ENCODE assay signal across 1 cellular context in the genomic region with DNA sequence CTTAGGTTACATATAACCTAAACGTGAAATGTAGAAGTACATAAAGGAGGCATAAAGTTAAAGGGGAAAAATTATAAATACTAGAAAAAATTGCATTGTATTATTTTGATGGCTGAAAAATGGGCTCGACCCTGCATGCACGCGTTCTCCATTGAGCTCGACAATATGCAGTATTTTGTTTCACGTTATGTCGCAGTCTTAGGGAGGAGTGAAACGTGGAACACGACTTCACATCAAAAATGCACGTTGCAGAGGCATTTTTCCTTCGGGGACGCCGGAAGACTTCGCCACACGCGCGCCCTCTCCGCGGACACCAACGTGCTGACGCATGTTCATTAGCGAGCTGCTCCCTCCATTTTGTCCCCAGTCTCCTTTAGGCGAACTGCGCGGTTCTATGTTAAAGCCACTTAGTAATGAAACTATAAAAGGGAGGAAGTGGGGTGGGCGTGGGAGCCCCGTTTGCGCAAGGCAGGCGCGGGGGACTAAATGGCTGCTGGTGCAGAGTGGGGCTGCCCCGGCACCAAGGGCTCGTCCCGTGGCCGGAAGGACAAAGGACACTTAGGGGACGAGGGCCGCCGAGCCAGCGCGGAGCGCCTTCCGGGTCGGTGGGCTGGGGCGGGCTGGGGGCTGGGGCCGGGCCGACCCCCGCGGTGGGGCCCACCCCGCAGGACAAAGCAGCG.
A peak's percentile ranks its signal among the peaks of the same experiment; 100 is the strongest.
TF ChIP-seq lines count a peak whose summit lies in the region.

No MANE protein-coding gene starts in this region.

TF ChIP-seq in H1, 55 proteins besides CTCF, POLR2A, EP300 and RAD21:
- no peak for TF ChIP-seq RFX5 (IDR thresholded peaks at IDR 0.05; ENCODE audit: borderline replicate concordance, low read depth, low read length)
- no peak for TF ChIP-seq SUZ12 (IDR thresholded peaks at IDR 0.05; ENCODE audit: low read length)
- TF ChIP-seq HDAC6 (IDR thresholded peaks at IDR 0.05; ENCODE audit: low read depth, low read length), result no peak
- no peak for TF ChIP-seq SAP30 (IDR thresholded peaks at IDR 0.05; ENCODE audit: insufficient read depth, insufficient replicate concordance, low read length)
- no peak for TF ChIP-seq RNF2 (IDR thresholded peaks at IDR 0.05; ENCODE audit: borderline replicate concordance, low read depth, low read length, missing control alignments, poor library complexity, severe bottlenecking)
- TF ChIP-seq TCF12 (IDR thresholded peaks at IDR 0.05; ENCODE audit: low read depth, low read length), result no peak
- no peak for TF ChIP-seq RXRA (IDR thresholded peaks at IDR 0.05; ENCODE audit: insufficient read depth, low read depth, low read length)
- TF ChIP-seq TEAD4 (IDR thresholded peaks at IDR 0.05; ENCODE audit: low read depth, low read length), result 0 out of 2 replicates have a peak, but pooled peaks have one; percentile 41
- TF ChIP-seq CHD2 (IDR thresholded peaks at IDR 0.05; ENCODE audit: low read length), result no peak
- TF ChIP-seq JUND (IDR thresholded peaks at IDR 0.05; ENCODE audit: low read length), result 0 out of 2 replicates have a peak, but pooled peaks have one; percentile 11
- no peak for TF ChIP-seq SP2 (IDR thresholded peaks at IDR 0.05; ENCODE audit: low read length)
- no peak for TF ChIP-seq SP1 (IDR thresholded peaks at IDR 0.05; ENCODE audit: low read depth, low read length)
- TF ChIP-seq CBX8 (IDR thresholded peaks at IDR 0.05; ENCODE audit: borderline replicate concordance, low read depth, low read length), result no peak
- peak; percentile 56 for TF ChIP-seq TAF7 (optimal IDR thresholded peaks at IDR 0.05; ENCODE audit: borderline replicate concordance, low read depth, low read length)
- no peak; the same call in 1 of the 2 replicates for TF ChIP-seq SP4 (IDR thresholded peaks at IDR 0.05; ENCODE audit: low read length)
- TF ChIP-seq RBBP5 (IDR thresholded peaks at IDR 0.05; ENCODE audit: borderline replicate concordance, low read depth, low read length), result no peak; the same call in 1 of the 2 replicates
- no peak for TF ChIP-seq CTBP2 (IDR thresholded peaks at IDR 0.05; ENCODE audit: borderline replicate concordance, insufficient read depth, insufficient read length, low read length)
- peak; percentile 29; the same call in 1 of the 2 replicates for TF ChIP-seq CHD1 (IDR thresholded peaks at IDR 0.05; ENCODE audit: low read depth, low read length)
- TF ChIP-seq EZH2 (IDR thresholded peaks at IDR 0.05; ENCODE audit: low read depth, low read length, severe bottlenecking), result no peak
- TF ChIP-seq CEBPB (IDR thresholded peaks at IDR 0.05; ENCODE audit: low read depth, low read length), result 0 out of 2 replicates have a peak, but pooled peaks have one; percentile 40
- no peak for TF ChIP-seq BRCA1 (IDR thresholded peaks at IDR 0.05; ENCODE audit: low read depth, low read length)
- TF ChIP-seq CREB1 (IDR thresholded peaks at IDR 0.05), result peak; percentile 54
- TF ChIP-seq TAF1 (IDR thresholded peaks at IDR 0.05; ENCODE audit: low read depth, low read length), result no peak
- TF ChIP-seq SIX5 (IDR thresholded peaks at IDR 0.05; ENCODE audit: low read depth, low read length), result no peak
- TF ChIP-seq, protein P1, sequence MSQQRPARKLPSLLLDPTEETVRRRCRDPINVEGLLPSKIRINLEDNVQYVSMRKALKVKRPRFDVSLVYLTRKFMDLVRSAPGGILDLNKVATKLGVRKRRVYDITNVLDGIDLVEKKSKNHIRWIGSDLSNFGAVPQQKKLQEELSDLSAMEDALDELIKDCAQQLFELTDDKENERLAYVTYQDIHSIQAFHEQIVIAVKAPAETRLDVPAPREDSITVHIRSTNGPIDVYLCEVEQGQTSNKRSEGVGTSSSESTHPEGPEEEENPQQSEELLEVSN (IDR thresholded peaks at IDR 0.05), result peak; percentile 88
- TF ChIP-seq SIRT6 (IDR thresholded peaks at IDR 0.05; ENCODE audit: low read length), result no peak
- peak in 1 of 2 experiments; percentile 65; a peak in 1 of 4 replicates for TF ChIP-seq HDAC2 (IDR thresholded peaks at IDR 0.05; ENCODE audit: borderline replicate concordance in 1 of 2, low read depth in 2 of 2, low read length in 2 of 2)
- TF ChIP-seq, protein P2, sequence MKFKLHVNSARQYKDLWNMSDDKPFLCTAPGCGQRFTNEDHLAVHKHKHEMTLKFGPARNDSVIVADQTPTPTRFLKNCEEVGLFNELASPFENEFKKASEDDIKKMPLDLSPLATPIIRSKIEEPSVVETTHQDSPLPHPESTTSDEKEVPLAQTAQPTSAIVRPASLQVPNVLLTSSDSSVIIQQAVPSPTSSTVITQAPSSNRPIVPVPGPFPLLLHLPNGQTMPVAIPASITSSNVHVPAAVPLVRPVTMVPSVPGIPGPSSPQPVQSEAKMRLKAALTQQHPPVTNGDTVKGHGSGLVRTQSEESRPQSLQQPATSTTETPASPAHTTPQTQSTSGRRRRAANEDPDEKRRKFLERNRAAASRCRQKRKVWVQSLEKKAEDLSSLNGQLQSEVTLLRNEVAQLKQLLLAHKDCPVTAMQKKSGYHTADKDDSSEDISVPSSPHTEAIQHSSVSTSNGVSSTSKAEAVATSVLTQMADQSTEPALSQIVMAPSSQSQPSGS (IDR thresholded peaks at IDR 0.05; ENCODE audit: low read length), result peak; percentile 16; the same call in 1 of the 2 replicates
- TF ChIP-seq FOSL1 (IDR thresholded peaks at IDR 0.05; ENCODE audit: insufficient read depth, low read depth, low read length), result no peak
- TF ChIP-seq YY1 (IDR thresholded peaks at IDR 0.05; ENCODE audit: low read depth, low read length), result peak; percentile 89
- TF ChIP-seq SIN3A (conservative IDR thresholded peaks at IDR 0.05 in 1 of 2, IDR thresholded peaks at IDR 0.05 in 1 of 2; ENCODE audit: low read depth in 1 of 2, low read length in 2 of 2), result 0 out of 4 replicates have a peak, but pooled peaks of 1 of the 2 experiments have one; percentile 4
- TF ChIP-seq PHF8 (conservative IDR thresholded peaks at IDR 0.05; ENCODE audit: low read depth, low read length), result peak; percentile 81
- TF ChIP-seq JUN (IDR thresholded peaks at IDR 0.05; ENCODE audit: low read depth, low read length), result no peak
- TF ChIP-seq, protein P3, sequence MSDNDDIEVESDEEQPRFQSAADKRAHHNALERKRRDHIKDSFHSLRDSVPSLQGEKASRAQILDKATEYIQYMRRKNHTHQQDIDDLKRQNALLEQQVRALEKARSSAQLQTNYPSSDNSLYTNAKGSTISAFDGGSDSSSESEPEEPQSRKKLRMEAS (IDR thresholded peaks at IDR 0.05), result peak; percentile 89
- TF ChIP-seq ZNF274 (IDR thresholded peaks at IDR 0.05; ENCODE audit: borderline replicate concordance, extremely low read depth, low read length), result no peak
- no peak for TF ChIP-seq EGR1 (IDR thresholded peaks at IDR 0.05; ENCODE audit: borderline replicate concordance, low read depth, low read length)
- no peak for TF ChIP-seq NANOG (IDR thresholded peaks at IDR 0.05; ENCODE audit: insufficient read depth, low read depth, low read length, poor library complexity, severe bottlenecking)
- TF ChIP-seq, protein P4, sequence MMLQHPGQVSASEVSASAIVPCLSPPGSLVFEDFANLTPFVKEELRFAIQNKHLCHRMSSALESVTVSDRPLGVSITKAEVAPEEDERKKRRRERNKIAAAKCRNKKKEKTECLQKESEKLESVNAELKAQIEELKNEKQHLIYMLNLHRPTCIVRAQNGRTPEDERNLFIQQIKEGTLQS (IDR thresholded peaks at IDR 0.05; ENCODE audit: insufficient read depth, low read depth, low read length), result no peak
- TF ChIP-seq, protein P5, sequence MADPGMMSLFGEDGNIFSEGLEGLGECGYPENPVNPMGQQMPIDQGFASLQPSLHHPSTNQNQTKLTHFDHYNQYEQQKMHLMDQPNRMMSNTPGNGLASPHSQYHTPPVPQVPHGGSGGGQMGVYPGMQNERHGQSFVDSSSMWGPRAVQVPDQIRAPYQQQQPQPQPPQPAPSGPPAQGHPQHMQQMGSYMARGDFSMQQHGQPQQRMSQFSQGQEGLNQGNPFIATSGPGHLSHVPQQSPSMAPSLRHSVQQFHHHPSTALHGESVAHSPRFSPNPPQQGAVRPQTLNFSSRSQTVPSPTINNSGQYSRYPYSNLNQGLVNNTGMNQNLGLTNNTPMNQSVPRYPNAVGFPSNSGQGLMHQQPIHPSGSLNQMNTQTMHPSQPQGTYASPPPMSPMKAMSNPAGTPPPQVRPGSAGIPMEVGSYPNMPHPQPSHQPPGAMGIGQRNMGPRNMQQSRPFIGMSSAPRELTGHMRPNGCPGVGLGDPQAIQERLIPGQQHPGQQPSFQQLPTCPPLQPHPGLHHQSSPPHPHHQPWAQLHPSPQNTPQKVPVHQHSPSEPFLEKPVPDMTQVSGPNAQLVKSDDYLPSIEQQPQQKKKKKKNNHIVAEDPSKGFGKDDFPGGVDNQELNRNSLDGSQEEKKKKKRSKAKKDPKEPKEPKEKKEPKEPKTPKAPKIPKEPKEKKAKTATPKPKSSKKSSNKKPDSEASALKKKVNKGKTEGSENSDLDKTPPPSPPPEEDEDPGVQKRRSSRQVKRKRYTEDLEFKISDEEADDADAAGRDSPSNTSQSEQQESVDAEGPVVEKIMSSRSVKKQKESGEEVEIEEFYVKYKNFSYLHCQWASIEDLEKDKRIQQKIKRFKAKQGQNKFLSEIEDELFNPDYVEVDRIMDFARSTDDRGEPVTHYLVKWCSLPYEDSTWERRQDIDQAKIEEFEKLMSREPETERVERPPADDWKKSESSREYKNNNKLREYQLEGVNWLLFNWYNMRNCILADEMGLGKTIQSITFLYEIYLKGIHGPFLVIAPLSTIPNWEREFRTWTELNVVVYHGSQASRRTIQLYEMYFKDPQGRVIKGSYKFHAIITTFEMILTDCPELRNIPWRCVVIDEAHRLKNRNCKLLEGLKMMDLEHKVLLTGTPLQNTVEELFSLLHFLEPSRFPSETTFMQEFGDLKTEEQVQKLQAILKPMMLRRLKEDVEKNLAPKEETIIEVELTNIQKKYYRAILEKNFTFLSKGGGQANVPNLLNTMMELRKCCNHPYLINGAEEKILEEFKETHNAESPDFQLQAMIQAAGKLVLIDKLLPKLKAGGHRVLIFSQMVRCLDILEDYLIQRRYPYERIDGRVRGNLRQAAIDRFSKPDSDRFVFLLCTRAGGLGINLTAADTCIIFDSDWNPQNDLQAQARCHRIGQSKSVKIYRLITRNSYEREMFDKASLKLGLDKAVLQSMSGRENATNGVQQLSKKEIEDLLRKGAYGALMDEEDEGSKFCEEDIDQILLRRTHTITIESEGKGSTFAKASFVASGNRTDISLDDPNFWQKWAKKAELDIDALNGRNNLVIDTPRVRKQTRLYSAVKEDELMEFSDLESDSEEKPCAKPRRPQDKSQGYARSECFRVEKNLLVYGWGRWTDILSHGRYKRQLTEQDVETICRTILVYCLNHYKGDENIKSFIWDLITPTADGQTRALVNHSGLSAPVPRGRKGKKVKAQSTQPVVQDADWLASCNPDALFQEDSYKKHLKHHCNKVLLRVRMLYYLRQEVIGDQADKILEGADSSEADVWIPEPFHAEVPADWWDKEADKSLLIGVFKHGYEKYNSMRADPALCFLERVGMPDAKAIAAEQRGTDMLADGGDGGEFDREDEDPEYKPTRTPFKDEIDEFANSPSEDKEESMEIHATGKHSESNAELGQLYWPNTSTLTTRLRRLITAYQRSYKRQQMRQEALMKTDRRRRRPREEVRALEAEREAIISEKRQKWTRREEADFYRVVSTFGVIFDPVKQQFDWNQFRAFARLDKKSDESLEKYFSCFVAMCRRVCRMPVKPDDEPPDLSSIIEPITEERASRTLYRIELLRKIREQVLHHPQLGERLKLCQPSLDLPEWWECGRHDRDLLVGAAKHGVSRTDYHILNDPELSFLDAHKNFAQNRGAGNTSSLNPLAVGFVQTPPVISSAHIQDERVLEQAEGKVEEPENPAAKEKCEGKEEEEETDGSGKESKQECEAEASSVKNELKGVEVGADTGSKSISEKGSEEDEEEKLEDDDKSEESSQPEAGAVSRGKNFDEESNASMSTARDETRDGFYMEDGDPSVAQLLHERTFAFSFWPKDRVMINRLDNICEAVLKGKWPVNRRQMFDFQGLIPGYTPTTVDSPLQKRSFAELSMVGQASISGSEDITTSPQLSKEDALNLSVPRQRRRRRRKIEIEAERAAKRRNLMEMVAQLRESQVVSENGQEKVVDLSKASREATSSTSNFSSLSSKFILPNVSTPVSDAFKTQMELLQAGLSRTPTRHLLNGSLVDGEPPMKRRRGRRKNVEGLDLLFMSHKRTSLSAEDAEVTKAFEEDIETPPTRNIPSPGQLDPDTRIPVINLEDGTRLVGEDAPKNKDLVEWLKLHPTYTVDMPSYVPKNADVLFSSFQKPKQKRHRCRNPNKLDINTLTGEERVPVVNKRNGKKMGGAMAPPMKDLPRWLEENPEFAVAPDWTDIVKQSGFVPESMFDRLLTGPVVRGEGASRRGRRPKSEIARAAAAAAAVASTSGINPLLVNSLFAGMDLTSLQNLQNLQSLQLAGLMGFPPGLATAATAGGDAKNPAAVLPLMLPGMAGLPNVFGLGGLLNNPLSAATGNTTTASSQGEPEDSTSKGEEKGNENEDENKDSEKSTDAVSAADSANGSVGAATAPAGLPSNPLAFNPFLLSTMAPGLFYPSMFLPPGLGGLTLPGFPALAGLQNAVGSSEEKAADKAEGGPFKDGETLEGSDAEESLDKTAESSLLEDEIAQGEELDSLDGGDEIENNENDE (IDR thresholded peaks at IDR 0.05; ENCODE audit: insufficient replicate concordance, low read length), result no peak
- peak; percentile 61 for TF ChIP-seq BACH1 (IDR thresholded peaks at IDR 0.05; ENCODE audit: low read length)
- TF ChIP-seq BCL11A (IDR thresholded peaks at IDR 0.05; ENCODE audit: low read depth in 2 of 2, low read length in 2 of 2), result no peak
- TF ChIP-seq, protein P6, sequence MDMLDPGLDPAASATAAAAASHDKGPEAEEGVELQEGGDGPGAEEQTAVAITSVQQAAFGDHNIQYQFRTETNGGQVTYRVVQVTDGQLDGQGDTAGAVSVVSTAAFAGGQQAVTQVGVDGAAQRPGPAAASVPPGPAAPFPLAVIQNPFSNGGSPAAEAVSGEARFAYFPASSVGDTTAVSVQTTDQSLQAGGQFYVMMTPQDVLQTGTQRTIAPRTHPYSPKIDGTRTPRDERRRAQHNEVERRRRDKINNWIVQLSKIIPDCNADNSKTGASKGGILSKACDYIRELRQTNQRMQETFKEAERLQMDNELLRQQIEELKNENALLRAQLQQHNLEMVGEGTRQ (IDR thresholded peaks at IDR 0.05; ENCODE audit: low read length), result no peak
- TF ChIP-seq POLR2AphosphoS5 (IDR thresholded peaks at IDR 0.05; ENCODE audit: low read depth, low read length), result peak; percentile 73
- no peak for TF ChIP-seq GABPA (IDR thresholded peaks at IDR 0.05; ENCODE audit: borderline replicate concordance, insufficient read depth, low read length)
- TF ChIP-seq KDM5A (IDR thresholded peaks at IDR 0.05; ENCODE audit: low read length), result no peak
- TF ChIP-seq KDM1A (IDR thresholded peaks at IDR 0.05; ENCODE audit: borderline replicate concordance, low read length), result no peak
- no peak for TF ChIP-seq NRF1 (IDR thresholded peaks at IDR 0.05; ENCODE audit: low read depth, low read length)
- TF ChIP-seq KDM4A (IDR thresholded peaks at IDR 0.05; ENCODE audit: low read depth, low read length, severe bottlenecking), result no peak
- TF ChIP-seq TBP (IDR thresholded peaks at IDR 0.05; ENCODE audit: low read depth, low read length), result peak; percentile 72
- TF ChIP-seq SRF (IDR thresholded peaks at IDR 0.05; ENCODE audit: low read depth, low read length), result no peak
- TF ChIP-seq CBX5 (IDR thresholded peaks at IDR 0.05; ENCODE audit: low read depth, low read length), result no peak
- no peak for TF ChIP-seq POU5F1 (IDR thresholded peaks at IDR 0.05; ENCODE audit: low read depth, low read length)
- TF ChIP-seq GTF2F1 (IDR thresholded peaks at IDR 0.05; ENCODE audit: borderline replicate concordance, low read depth, low read length), result no peak
- peak; percentile 12 for TF ChIP-seq ASH2L (IDR thresholded peaks at IDR 0.05; ENCODE audit: low read length)
- TF ChIP-seq MAFK (IDR thresholded peaks at IDR 0.05; ENCODE audit: low read depth, low read length), result no peak
